ENCODE assay signal across 12 cellular contexts in genomic region chr7:114942443-114943175, GRCh38. TPM values are rescaled to one million over a fixed set of nuclear protein-coding genes. Genes with fewer than 3 reads are reported as not detected.
DNase-seq lines count a peak whose midpoint lies in the region; ATAC-seq and TF ChIP-seq lines count a peak whose summit lies in the region.
"Had no signal": no experiment of that assay in that cellular context is flagged by ENCODE, and none has a peak within 500 bp of the region (broad histone marks: within the 10 kb centered on the region; RNA-seq: fewer than 3 reads in every experiment).

No MANE protein-coding gene starts in this region.

- H3K79me2 ChIP-seq in SK-N-SH (ENCODE audit: insufficient read depth): no peaks in the 10 kb centered on the region

- no peak for TF ChIP-seq RAD21 in SK-N-SH (IDR thresholded peaks at IDR 0.05; ENCODE audit: low read length)

- TF ChIP-seq CTCF in SK-N-SH (IDR thresholded peaks at IDR 0.05): no peak

- ATAC-seq in GM18498 (IDR thresholded peaks at IDR 0.05; ENCODE audit: unreplicated experiment) (peak; percentile 55), GM19395 (IDR thresholded peaks at IDR 0.05; ENCODE audit: unreplicated experiment) (peak; percentile 65), HG03039 (IDR thresholded peaks at IDR 0.05; ENCODE audit: unreplicated experiment) (peak; percentile 50)

- no peak overlapping the region for H3K9ac ChIP-seq in SK-N-SH

- DNase-seq in SIG-M5 (lab: John Stamatoyannopoulos, UW) (peak; percentile 5), SK-N-SH (no peak), hippocampal formation (lab: John Stamatoyannopoulos, UW) (no peak), OCI-M2 (lab: John Stamatoyannopoulos, UW; ENCODE audit: unreplicated experiment) (no peak)
- no peak for DNase-seq in effector CD4-positive, alpha-beta T cell
- DNase-seq: erythroblast, HCEC 1CT, NCI-H526 treated with DMSO at 0.1 percent for 48 hours, sigmoid colon had no signal

- H3K36me3 ChIP-seq in SK-N-SH (replicated peaks in 1 of 2; ENCODE audit: control insufficient read depth in 1 of 2, insufficient read depth in 2 of 2, low read length in 1 of 2): no peaks in the 10 kb centered on the region
- H3K36me3 ChIP-seq: sigmoid colon had no signal

- TF ChIP-seq EP300 in SK-N-SH (IDR thresholded peaks at IDR 0.05; ENCODE audit: borderline replicate concordance in 1 of 2, low read depth in 1 of 2, low read length in 1 of 2): no peak

- POLR2A ChIA-PET in SK-N-SH (lab: Yijun Ruan, JAX): no interaction called here

- no peaks in the 10 kb centered on the region for H3K9me3 ChIP-seq in SK-N-SH
- H3K9me3 ChIP-seq: sigmoid colon had no signal

- no peak overlapping the region for H3K4me3 ChIP-seq in SK-N-SH (ENCODE audit: low read depth in 2 of 2, low read length in 1 of 2)
- H3K4me3 ChIP-seq: sigmoid colon had no signal

- H3K27me3 ChIP-seq in SK-N-SH (ENCODE audit: insufficient read depth): 0 out of 2 replicates have a peak, but pooled peaks cover 6% of the 10 kb centered on the region
- H3K27me3 ChIP-seq: sigmoid colon had no signal

- no peaks in the 10 kb centered on the region for H3F3A ChIP-seq in SK-N-SH (replicated peaks; ENCODE audit: insufficient read depth)

- H3K4me2 ChIP-seq in SK-N-SH: no peak overlapping the region

- H4K20me1 ChIP-seq in SK-N-SH (ENCODE audit: insufficient read depth): no peaks in the 10 kb centered on the region

- H3K9me2 ChIP-seq in SK-N-SH: no peaks in the 10 kb centered on the region

- 16% methylated on average over 9 of the region's 9 CpGs for WGBS in SK-N-SH (ENCODE audit: low lambda C conversion rate)

- H2AFZ ChIP-seq in SK-N-SH (ENCODE audit: low read depth): no peak overlapping the region

- CTCF ChIA-PET in SK-N-SH (lab: Yijun Ruan, JAX): interaction anchor here (1.0 to 1.4 kb wide), 2 partner anchors 10 to 25 kb away, joined by 3 read pairs; no protein-coding TSS in a partner anchor

- H3K4me1 ChIP-seq in SK-N-SH (ENCODE audit: control insufficient read depth in 1 of 2, insufficient read depth in 2 of 2, low read depth in 1 of 2, low read length in 1 of 2): no peaks in the 10 kb centered on the region

- H3K27ac ChIP-seq in SK-N-SH (ENCODE audit: low read depth in 2 of 2, low read length in 1 of 2): no peak overlapping the region

TF ChIP-seq in SK-N-SH, 30 proteins besides CTCF, POLR2A, EP300 and RAD21:
- TF ChIP-seq SIN3A (IDR thresholded peaks at IDR 0.05; ENCODE audit: borderline replicate concordance, low read depth, low read length): no peak
- TF ChIP-seq USF1 (IDR thresholded peaks at IDR 0.05; ENCODE audit: borderline replicate concordance, low read depth): no peak
- no peak for TF ChIP-seq MEF2A (IDR thresholded peaks at IDR 0.05; ENCODE audit: borderline replicate concordance, low read depth)

RNA-seq across cellular contexts. Expression of gene MDFIC, which starts 20.7 kb away (rescaled TPM):
- 2.8 and 5.0 TPM in 2 replicates for polyA plus RNA-seq in SK-N-SH (2012; rRNA removed)
- 4.2 and 4.8 TPM in 2 replicates for polyA plus RNA-seq in SK-N-SH (2012; cell fraction: cytosol; rRNA removed)
- polyA plus RNA-seq in SK-N-SH (2012; cell fraction: nucleus; rRNA removed): 0.79 and 1.9 TPM in 2 replicates
